ENCODE assay signal across 21 cellular contexts in the genomic region with DNA sequence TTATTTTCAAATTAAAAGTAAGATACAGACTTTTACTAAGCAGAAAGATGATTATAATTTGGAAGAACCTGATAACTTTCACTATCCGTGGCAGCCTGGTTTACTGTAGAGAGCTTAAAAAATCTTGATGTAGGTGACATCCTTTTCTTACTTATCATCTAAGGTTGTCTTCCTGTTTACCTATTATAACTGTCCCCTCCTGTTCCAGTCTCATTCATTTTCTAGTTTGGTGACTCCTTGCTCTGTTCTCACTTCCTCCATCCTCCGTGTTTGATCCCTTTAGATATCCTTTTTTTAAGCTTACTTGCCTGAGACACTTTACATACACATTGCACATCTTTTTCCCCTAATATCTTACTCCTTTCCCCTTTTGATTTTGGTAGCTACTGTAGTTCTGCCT. TPM values are rescaled to one million over a fixed set of nuclear protein-coding genes. Genes with fewer than 3 reads are reported as not detected.
DNase-seq lines count a peak whose midpoint lies in the region; ATAC-seq and TF ChIP-seq lines count a peak whose summit lies in the region.
"Had no signal": no experiment of that assay in that cellular context is flagged by ENCODE, and none has a peak within 500 bp of the region (broad histone marks: within the 10 kb centered on the region; RNA-seq: fewer than 3 reads in every experiment).

No MANE protein-coding gene starts in this region.

- peaks cover 13% of the 10 kb centered on the region for H3K9me3 Mint-ChIP-seq in activated CD4-positive, alpha-beta T cell treated with anti-CD3 and anti-CD28 coated beads, Interleukin-2, amount 10 ng/mL, durations not matched to agents 7 days and 5 days
- peaks cover 9% of the 10 kb centered on the region for H3K9me3 Mint-ChIP-seq in activated B cell treated with CpG ODN at 0.5 μM for 24 hours

- no peak for DNase-seq in activated CD4-positive, alpha-beta T cell treated with anti-CD3 and anti-CD28 coated beads, Interleukin-2, amount 10 ng/mL, durations not matched to agents 7 days and 5 days
- DNase-seq in activated CD4-positive, alpha-beta T cell treated with anti-CD3 and anti-CD28 coated beads, Interleukin-2, amount 50 U/mL, for 1 hour: no peak
- DNase-seq in activated B cell treated with CpG ODN at 0.5 μM for 24 hours (no peak), posterior cingulate gyrus (no peak)
- no peak for DNase-seq in stimulated activated naive CD8-positive, alpha-beta T cell treated with anti-CD3 and anti-CD28 coated beads, Interleukin-15, Interleukin-2, amounts not matched to agents 100 U/mL and 50 U/mL, for 24 hours
- DNase-seq in stimulated activated CD4-positive, alpha-beta T cell treated with anti-CD3 and anti-CD28 coated beads, Interleukin-12 subunit alpha, Interleukin-12 subunit beta, amount 100 ng/mL, for 4 hours: no peak
- DNase-seq in stimulated activated naive CD4-positive, alpha-beta T cell treated with Interleukin-2 at 50 U/mL for 16 hours (lab: John Stamatoyannopoulos, UW): no peak
- DNase-seq: activated T-cell treated with anti-CD3 and anti-CD28 coated beads, Interleukin-2, amount 50 U/mL, for 1 hour; heart right ventricle; left cardiac atrium; mesendoderm; NCI-H187 treated with DMSO at 0.1 percent for 48 hours; NCI-H748 treated with DMSO at 0.1 percent for 48 hours; occipital lobe; small intestine; transverse colon had no signal

- CTCF ChIA-PET in activated CD4-positive, alpha-beta T cell treated with anti-CD3 and anti-CD28 coated beads, Interleukin-2, amount 10 ng/mL, durations not matched to agents 7 days and 5 days (lab: Charles Lee): no interaction called here
- CTCF ChIA-PET in activated B cell treated with CpG ODN at 0.5 μM for 24 hours (lab: Charles Lee): no interaction called here

- ATAC-seq in GM18868 (IDR thresholded peaks at IDR 0.05; ENCODE audit: unreplicated experiment) (peak; percentile 51), activated B cell treated with CpG ODN at 0.5 μM for 24 hours (ENCODE audit: low read depth) (peak; percentile 37)
- peak; percentile 30 for ATAC-seq in stimulated activated naive CD8-positive, alpha-beta T cell treated with anti-CD3 and anti-CD28 coated beads, Interleukin-15, Interleukin-2, amounts not matched to agents 100 U/mL and 50 U/mL, for 24 hours
- ATAC-seq: A549, HCT116, heart right ventricle, left cardiac atrium, Right ventricle myocardium inferior had no signal

- POLR2A ChIA-PET in activated CD4-positive, alpha-beta T cell treated with anti-CD3 and anti-CD28 coated beads, Interleukin-2, amount 10 ng/mL, durations not matched to agents 7 days and 5 days (lab: Charles Lee): no interaction called here
- POLR2A ChIA-PET in activated B cell treated with CpG ODN at 0.5 μM for 24 hours (lab: Charles Lee): interaction anchor here (0.8 kb wide), 1 partner anchor 28 kb away, joined by 6 read pairs; the partner anchor contains the start of gene CCDC91

- intact Hi-C loops in activated B cell treated with CpG ODN at 0.5 μM for 24 hours (cut with micrococcal nuclease) (no loop called here), posterior cingulate gyrus (cut with DNase I) (no loop called here)

- no peak overlapping the region for H3K4me3 Mint-ChIP-seq in activated CD4-positive, alpha-beta T cell treated with anti-CD3 and anti-CD28 coated beads, Interleukin-2, amount 10 ng/mL, durations not matched to agents 7 days and 5 days
- no peak overlapping the region for H3K4me3 Mint-ChIP-seq in activated B cell treated with CpG ODN at 0.5 μM for 24 hours

- no peak for TF ChIP-seq CTCF in activated B cell treated with CpG ODN at 0.5 μM for 24 hours (IDR thresholded peaks at IDR 0.05)

- H3K36me3 Mint-ChIP-seq in activated CD4-positive, alpha-beta T cell treated with anti-CD3 and anti-CD28 coated beads, Interleukin-2, amount 10 ng/mL, durations not matched to agents 7 days and 5 days (ENCODE audit: low read depth): peaks cover 28% of the 10 kb centered on the region
- peaks cover 16% of the 10 kb centered on the region for H3K36me3 Mint-ChIP-seq in activated B cell treated with CpG ODN at 0.5 μM for 24 hours (ENCODE audit: low read depth)

- peak overlapping the region; percentile 3 for H3K27ac Mint-ChIP-seq in activated CD4-positive, alpha-beta T cell treated with anti-CD3 and anti-CD28 coated beads, Interleukin-2, amount 10 ng/mL, durations not matched to agents 7 days and 5 days
- no peak overlapping the region for H3K27ac Mint-ChIP-seq in activated B cell treated with CpG ODN at 0.5 μM for 24 hours

- H3K27me3 Mint-ChIP-seq in activated CD4-positive, alpha-beta T cell treated with anti-CD3 and anti-CD28 coated beads, Interleukin-2, amount 10 ng/mL, durations not matched to agents 7 days and 5 days: no peaks in the 10 kb centered on the region
- no peaks in the 10 kb centered on the region for H3K27me3 Mint-ChIP-seq in activated B cell treated with CpG ODN at 0.5 μM for 24 hours
- H3K27me3 Mint-ChIP-seq: activated naive CD8-positive, alpha-beta T cell had no signal

- peaks cover 29% of the 10 kb centered on the region for H3K4me1 Mint-ChIP-seq in activated CD4-positive, alpha-beta T cell treated with anti-CD3 and anti-CD28 coated beads, Interleukin-2, amount 10 ng/mL, durations not matched to agents 7 days and 5 days
- H3K4me1 Mint-ChIP-seq in activated B cell treated with CpG ODN at 0.5 μM for 24 hours: peaks cover 47% of the 10 kb centered on the region

RNA-seq across cellular contexts. Expression of gene CCDC91, which starts 27.5 kb away (rescaled TPM):
- 10 to 100 TPM; 17.0 to 23.2 TPM for total RNA-seq in activated CD4-positive, alpha-beta T cell treated with anti-CD3 and anti-CD28 coated beads, Interleukin-2, amount 10 ng/mL, durations not matched to agents 7 days and 5 days
- 43.6 and 46.3 TPM in 2 replicates for total RNA-seq in activated B cell treated with CpG ODN at 0.5 μM for 24 hours
